In the genomic region with DNA sequence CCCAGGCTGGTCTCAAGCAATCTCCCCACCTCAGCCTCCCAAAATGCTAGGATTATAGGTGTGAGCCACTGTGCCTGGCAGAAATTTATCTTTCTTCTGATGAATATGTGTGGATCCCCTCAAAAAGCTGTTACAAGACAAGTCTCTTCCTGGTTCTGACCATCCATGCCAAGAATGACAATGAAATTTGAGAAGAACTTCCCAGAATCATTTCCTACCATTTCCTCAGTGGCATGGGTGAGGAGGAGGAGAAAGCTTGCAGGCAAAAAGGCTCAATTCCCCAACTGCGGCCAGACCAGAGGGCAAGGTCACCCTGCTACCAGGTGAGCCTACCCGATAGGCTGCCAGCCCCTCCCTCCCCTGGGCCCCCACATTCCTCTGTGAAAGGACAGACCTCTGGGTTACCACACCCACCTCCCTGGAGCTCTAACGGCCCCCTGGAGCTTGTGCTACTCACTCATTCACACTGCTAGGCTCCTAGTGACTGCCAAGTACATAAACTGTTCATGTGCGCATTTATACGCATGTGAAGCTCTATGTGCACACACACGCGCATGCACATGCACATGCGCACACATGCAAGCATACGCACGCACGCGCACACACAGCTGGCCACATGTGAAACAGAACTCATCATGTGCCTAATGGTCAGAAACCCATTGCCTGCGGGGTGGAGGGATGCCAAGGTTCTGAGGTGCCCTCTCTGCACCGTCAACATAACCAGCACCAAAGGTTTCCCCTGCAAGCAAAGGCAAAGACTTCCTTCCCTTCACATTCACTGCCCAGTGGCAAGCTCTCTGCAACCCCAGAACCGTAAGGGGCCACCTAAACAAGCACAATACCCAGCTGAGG, we compare ENCODE assay signal across 25 cellular contexts. TPM values are rescaled to one million over a fixed set of nuclear protein-coding genes. Genes with fewer than 3 reads are reported as not detected.
"Had no signal": no experiment of that assay in that cellular context is flagged by ENCODE, and none has a peak within 500 bp of the region (broad histone marks: within the 10 kb centered on the region; RNA-seq: fewer than 3 reads in every experiment).

No MANE protein-coding gene starts in this region.

- H3K27ac Mint-ChIP-seq: activated naive CD4-positive, alpha-beta T cell treated with anti-CD3 and anti-CD28 coated beads, Interleukin-2, amount 10 ng/mL, durations not matched to agents 7 days and 5 days; dendritic cell treated with granulocyte-macrophage colony-stimulating factor and Interleukin-4, amounts not matched to agents 40 ng/mL and 50 ng/mL, for 4 days; stimulated activated memory B cell treated with anti-CD40 and anti-IgM and Interleukin-4, amounts not matched to agents 10 μg/mL and 1 μg/mL and 100 μg/mL, for 72 hours; T-cell had no signal

- H3K9me3 ChIP-seq: esophagus squamous epithelium, gastroesophageal sphincter, lower lobe of right lung, transverse colon had no signal

- H3K27me3 ChIP-seq: cardiac muscle cell, esophagus squamous epithelium, gastroesophageal sphincter, transverse colon had no signal

- H3K4me3 ChIP-seq: cardiac muscle cell, esophagus squamous epithelium, gastroesophageal sphincter, lower lobe of right lung, transverse colon had no signal

- ATAC-seq: effector memory CD8-positive, alpha-beta T cell; gastroesophageal sphincter; left colon; naive thymus-derived CD4-positive, alpha-beta T cell; sciatic nerve; SK-N-SH treated with all-trans-retinoic acid at 6 μM for 48 hours; stimulated activated memory B cell treated with anti-CD40 and anti-IgM and Interleukin-4, amounts not matched to agents 10 μg/mL and 1 μg/mL and 100 μg/mL, for 72 hours; T-cell had no signal

- H3K9me3 Mint-ChIP-seq: activated naive CD4-positive, alpha-beta T cell treated with anti-CD3 and anti-CD28 coated beads, Interleukin-2, amount 10 ng/mL, durations not matched to agents 7 days and 5 days; dendritic cell treated with granulocyte-macrophage colony-stimulating factor and Interleukin-4, amounts not matched to agents 40 ng/mL and 50 ng/mL, for 4 days; effector memory CD8-positive, alpha-beta T cell; naive thymus-derived CD4-positive, alpha-beta T cell; neural crest cell; stimulated activated memory B cell treated with anti-CD40 and anti-IgM and Interleukin-4, amounts not matched to agents 10 μg/mL and 1 μg/mL and 100 μg/mL, for 72 hours; T-cell had no signal

- H3K27ac ChIP-seq: cardiac muscle cell, esophagus squamous epithelium, gastroesophageal sphincter, lower lobe of right lung, transverse colon had no signal

- H3K4me1 Mint-ChIP-seq: T-cell had no signal

- H3K27me3 Mint-ChIP-seq: activated naive CD4-positive, alpha-beta T cell treated with anti-CD3 and anti-CD28 coated beads, Interleukin-2, amount 10 ng/mL, durations not matched to agents 7 days and 5 days; dendritic cell treated with granulocyte-macrophage colony-stimulating factor and Interleukin-4, amounts not matched to agents 40 ng/mL and 50 ng/mL, for 4 days; effector memory CD8-positive, alpha-beta T cell; naive thymus-derived CD4-positive, alpha-beta T cell; stimulated activated memory B cell treated with anti-CD40 and anti-IgM and Interleukin-4, amounts not matched to agents 10 μg/mL and 1 μg/mL and 100 μg/mL, for 72 hours; T-cell had no signal

- FAIRE-seq: keratinocyte, small intestine had no signal

- H3K4me1 ChIP-seq: esophagus squamous epithelium, gastroesophageal sphincter, lower lobe of right lung, transverse colon had no signal

- DNase-seq: activated CD4-positive, alpha-beta T cell treated with anti-CD3 and anti-CD28 coated beads for 1 hour; activated CD4-positive, alpha-beta T cell treated with anti-CD3 and anti-CD28 coated beads, Interleukin-2, amount 50 U/mL, for 1 hour; activated effector memory CD4-positive, alpha-beta T cell treated with anti-CD3 and anti-CD28 coated beads, Interleukin-2, amount 50 U/mL, for 16 hours; activated naive CD4-positive, alpha-beta T cell treated with anti-CD3 and anti-CD28 coated beads, Interleukin-2, amount 10 ng/mL, durations not matched to agents 7 days and 5 days; effector memory CD8-positive, alpha-beta T cell; esophagus squamous epithelium; left colon; lower lobe of right lung; naive thymus-derived CD4-positive, alpha-beta T cell; posterior cingulate gyrus; small intestine; T-cell; T-helper 9 cell; transverse colon had no signal

- H3K4me3 Mint-ChIP-seq: activated naive CD4-positive, alpha-beta T cell treated with anti-CD3 and anti-CD28 coated beads, Interleukin-2, amount 10 ng/mL, durations not matched to agents 7 days and 5 days; dendritic cell treated with granulocyte-macrophage colony-stimulating factor and Interleukin-4, amounts not matched to agents 40 ng/mL and 50 ng/mL, for 4 days; effector memory CD8-positive, alpha-beta T cell; naive thymus-derived CD4-positive, alpha-beta T cell; neural crest cell; stimulated activated memory B cell treated with anti-CD40 and anti-IgM and Interleukin-4, amounts not matched to agents 10 μg/mL and 1 μg/mL and 100 μg/mL, for 72 hours; T-cell had no signal

RNA-seq across cellular contexts. Expression of a gene that starts 17.1 kb away (rescaled TPM):
- total RNA-seq: activated CD8-positive, alpha-beta memory T cell treated with anti-CD3 and anti-CD28 coated beads for 36 hours; cardiac muscle cell; gastroesophageal sphincter; left colon; lower lobe of right lung; naive thymus-derived CD4-positive, alpha-beta T cell; neural crest cell; renal cortical epithelial cell; T-cell; temporal lobe; transverse colon had no signal
- polyA plus RNA-seq: cardiac muscle cell; keratinocyte; naive thymus-derived CD4-positive, alpha-beta T cell had no signal
